ENCODE assay signal across 8 cellular contexts in the genomic region with DNA sequence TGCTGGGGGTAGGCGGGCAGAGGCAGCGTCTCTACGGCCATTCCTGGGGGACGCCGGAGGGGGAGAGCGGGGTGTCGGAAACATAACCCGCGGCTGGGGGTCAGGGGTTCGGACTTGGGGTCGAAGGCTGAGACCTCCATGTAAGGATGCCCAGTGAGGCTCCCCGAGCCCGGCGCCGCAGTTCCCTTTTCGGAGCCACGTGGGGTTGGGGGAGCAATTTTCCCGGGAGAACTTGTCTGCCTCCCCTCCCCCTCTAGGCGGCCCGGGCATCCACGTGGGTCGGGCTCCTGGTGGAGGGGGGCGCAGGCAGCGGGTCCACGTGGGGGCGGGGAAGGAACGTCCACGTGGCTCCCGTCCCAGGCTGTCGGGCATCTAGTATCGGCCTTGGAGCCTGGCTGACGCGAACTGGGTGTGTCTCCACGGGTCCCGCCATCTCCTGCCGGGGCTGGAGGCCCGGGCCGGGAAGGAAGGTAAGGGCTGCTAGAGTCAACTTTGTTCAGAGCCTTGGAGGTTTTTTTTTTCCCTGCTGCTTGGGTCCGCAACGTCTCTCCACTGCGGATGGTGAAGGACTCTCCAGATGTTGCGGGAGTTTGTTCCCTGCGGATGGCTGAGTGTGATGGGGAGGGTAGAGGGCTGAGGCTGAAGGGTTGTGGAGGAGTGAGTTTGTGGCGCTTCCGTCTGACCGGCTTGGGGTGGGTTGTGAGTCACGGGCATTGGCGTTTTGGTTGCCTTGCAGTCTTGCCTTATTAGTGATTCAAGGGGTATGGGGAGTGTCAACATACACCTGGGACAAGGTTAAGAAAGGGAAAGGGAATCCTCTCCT. TPM values are rescaled to one million over a fixed set of nuclear protein-coding genes. Genes with fewer than 3 reads are reported as not detected.
A peak's percentile ranks its signal among the peaks of the same experiment; 100 is the strongest.
DNase-seq lines count a peak whose midpoint lies in the region; TF ChIP-seq lines count a peak whose summit lies in the region.

No MANE protein-coding gene starts in this region.

- DNase-seq in 8988T = peak; percentile 65
- peak; percentile 77 for DNase-seq in GM13977 (ENCODE audit: low spot score)
- DNase-seq in NB4 (ENCODE audit: low read depth) = peak; percentile 89
- peak; percentile 71 to 81 for DNase-seq in activated CD4-positive, alpha-beta T cell treated with anti-CD3 and anti-CD28 coated beads for 4 hours
- DNase-seq in dorsolateral prefrontal cortex = peak; percentile 23 to 82 (median 74)
- DNase-seq in stimulated activated CD4-positive, alpha-beta T cell treated with anti-CD3 and anti-CD28 coated beads, Interleukin-4, amount 100 ng/mL, for 1 hour = peak; percentile 70
- no peak for DNase-seq in cerebellar nuclear complex (lab: John Stamatoyannopoulos, UW)

- H3K4me3 ChIP-seq in NB4 (ENCODE audit: low read depth, low read length) (peak overlapping the region; percentile 89), dorsolateral prefrontal cortex (peak overlapping the region; percentile 63 to 100 (median 93)), liver (ENCODE audit: low read depth in 1 of 3, low read length in 3 of 3) (peak overlapping the region; percentile 79 to 87 (median 86))

- H3K27ac ChIP-seq in dorsolateral prefrontal cortex (peak overlapping the region in 58 of 59 donors; percentile 59 to 98 (median 91)), liver (ENCODE audit: low read depth in 1 of 2, low read length in 2 of 2) (peak overlapping the region; percentile 95 to 96)

- WGBS in liver = 2% methylated on average over 48 of the region's 48 CpGs

- in situ Hi-C loops in GM13977 (cut with MboI; ENCODE audit: low pct_unique_long_range_greater_than_20kb, low sequenced_read_pairs, unreplicated experiment) = no loop called here

- H3K27me3 ChIP-seq in dorsolateral prefrontal cortex = no peaks in the 10 kb centered on the region
- H3K27me3 ChIP-seq in liver (ENCODE audit: control insufficient read depth in 4 of 4, insufficient read depth in 4 of 4, low read length in 3 of 4) = no peaks in the 10 kb centered on the region

- peaks cover 2 to 11% (median 6%) of the 10 kb centered on the region in 4 donors for H3K36me3 ChIP-seq in liver (ENCODE audit: control insufficient read depth in 4 of 4, insufficient read depth in 3 of 4, low read depth in 1 of 4, low read length in 3 of 4)

- peaks cover 0 to 17% (median 12%) of the 10 kb centered on the region in 4 donors for H3K4me1 ChIP-seq in liver (ENCODE audit: control insufficient read depth in 4 of 4, insufficient read depth in 4 of 4, low read length in 3 of 4)

- no peak for TF ChIP-seq RAD21 in liver (IDR thresholded peaks at IDR 0.05)

- TF ChIP-seq CTCF in GM13977 (IDR thresholded peaks at IDR 0.05; ENCODE audit: extremely low read depth, insufficient read depth, missing control alignments) = no peak
- TF ChIP-seq CTCF in NB4 (IDR thresholded peaks at IDR 0.05; ENCODE audit: low read depth, low read length) = no peak
- no peak for TF ChIP-seq CTCF in dorsolateral prefrontal cortex (IDR thresholded peaks at IDR 0.05 in 54 of 56, conservative IDR thresholded peaks at IDR 0.05 in 2 of 56; ENCODE audit: low read depth in 1 of 56, partially characterized antibody in 56 of 56)
- no peak for TF ChIP-seq CTCF in liver (IDR thresholded peaks at IDR 0.05; ENCODE audit: low read depth, low read length, missing input control)

- H3K9me3 ChIP-seq in liver (ENCODE audit: control insufficient read depth in 4 of 4, low read length in 3 of 4) = no peaks in the 10 kb centered on the region

- intact Hi-C loops in dorsolateral prefrontal cortex (cut with DNase I) = loop anchor here (2.0 to 5.0 kb wide), 5 partner anchors 19 to 369 kb away; a partner anchor contains a TSS

- TF ChIP-seq POLR2A in NB4 (IDR thresholded peaks at IDR 0.05; ENCODE audit: extremely low read depth, insufficient read length) = peak; percentile 48

- peak overlapping the region; percentile 69 to 97 for H3K9ac ChIP-seq in liver (ENCODE audit: low read depth in 1 of 2, low read length in 2 of 2)

TF ChIP-seq in liver, 16 proteins besides CTCF, POLR2A, EP300 and RAD21:
- TF ChIP-seq GABPA (IDR thresholded peaks at IDR 0.05 in 1 of 2, conservative IDR thresholded peaks at IDR 0.05 in 1 of 2) (no peak), HNF4A (conservative IDR thresholded peaks at IDR 0.05) (peak in 1 of 2 donors; percentile 30)

RNA-seq across cellular contexts. Expression of a gene that starts 0.7 kb away (rescaled TPM):
- 10 to 100 TPM; 14.6 to 34.0 (median 20.9) TPM for total RNA-seq in dorsolateral prefrontal cortex
- 1 to 10 TPM; 7.5 to 9.9 TPM for total RNA-seq in liver
- 10 to 100 TPM in 1 of 2 donors, 1 to 10 TPM in 1; 4.9 to 10.1 TPM for polyA plus RNA-seq in liver

RNA-seq across cellular contexts. Expression of a gene that starts 13.4 kb away (rescaled TPM):
- total RNA-seq in dorsolateral prefrontal cortex (100 to 1,000 TPM in 9 of 120 experiments, 10 to 100 TPM in 111; 51.3 to 110 (median 80.0) TPM), liver (10 to 100 TPM; 11.9 to 51.9 TPM)
- polyA plus RNA-seq in liver = 1 to 10 TPM; 2.4 to 8.6 TPM

RNA-seq across cellular contexts. Expression of a gene that starts 18.6 kb away (rescaled TPM):
- total RNA-seq in dorsolateral prefrontal cortex = 10 to 100 TPM; 41.2 to 90.6 (median 65.3) TPM
- 10 to 100 TPM; 16.9 to 23.8 TPM for total RNA-seq in liver
- 10 to 100 TPM; 11.6 to 26.3 TPM for polyA plus RNA-seq in liver

Comparison
In these comparisons a context has a peak if more than half of its experiments do, and no peak if none do; other contexts are left out.
1. DNase-seq: peak in 8988T (single experiment), GM13977 (single experiment), NB4 (single experiment), activated CD4-positive, alpha-beta T cell treated with anti-CD3 and anti-CD28 coated beads for 4 hours (2 of 2), dorsolateral prefrontal cortex (10 of 10) and stimulated activated CD4-positive, alpha-beta T cell treated with anti-CD3 and anti-CD28 coated beads, Interleukin-4, amount 100 ng/mL, for 1 hour (single experiment); none in cerebellar nuclear complex (0 of 2).
2. Peak in every context shown above with its lines, with median percentiles within 50 percentile points of each other: H3K4me3 ChIP-seq.